Comparison of ENCODE assay signal across 1 cellular context in the genomic region with DNA sequence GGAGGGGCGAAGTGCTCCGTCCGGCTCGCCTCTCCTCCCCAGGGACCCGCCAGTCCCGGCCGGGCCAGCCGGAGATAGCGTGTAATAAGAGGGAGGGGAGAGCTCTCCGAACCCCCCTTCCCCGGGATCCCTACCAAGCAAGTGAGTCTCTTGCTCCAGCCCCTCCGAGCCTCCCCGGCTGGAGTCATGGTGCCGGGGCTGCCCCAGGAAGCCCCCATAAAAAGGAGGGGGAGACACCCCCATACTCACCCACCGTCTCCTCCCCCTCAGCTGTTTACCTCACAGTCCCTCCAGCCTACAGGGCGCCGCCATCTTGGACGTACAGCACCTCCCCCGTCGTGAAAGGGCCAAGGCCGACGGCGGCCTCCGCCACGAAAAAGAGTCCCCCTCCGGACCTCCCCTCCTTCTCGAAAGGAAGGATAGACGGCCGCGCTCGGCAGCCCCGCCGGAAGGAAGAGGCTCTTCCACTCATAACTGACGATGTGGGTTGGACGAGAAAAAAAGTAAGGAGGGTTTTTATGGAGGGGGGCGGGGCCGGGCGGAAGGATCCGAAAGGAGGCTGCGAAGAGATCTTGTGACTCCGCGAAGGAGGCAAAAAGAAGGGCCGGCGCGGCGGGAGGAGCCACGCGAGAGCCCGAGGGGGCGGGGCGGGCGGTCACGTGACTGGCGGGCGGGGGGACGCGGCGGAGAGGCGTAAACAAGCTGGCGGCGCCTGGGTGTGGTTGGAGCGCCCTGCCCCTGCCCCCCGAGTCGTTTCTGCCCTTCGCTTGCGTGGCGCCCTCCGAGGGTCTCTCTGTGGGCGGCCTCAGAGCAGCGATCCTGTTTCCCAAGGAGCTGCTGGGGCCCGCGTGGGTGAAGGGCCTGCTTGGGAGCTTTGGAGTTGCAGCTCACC.
TF ChIP-seq lines count a peak whose summit lies in the region.

A gene (minus strand): TSS at position 323 of the 892 bp plus-strand sequence. CDS start 15,744 bp downstream, outside the sequence.

TF ChIP-seq in HEK293, 187 proteins besides CTCF, POLR2A, EP300 and RAD21 (continued from another document and continues in another):
- TF ChIP-seq ZFP41 (tag by site-specific recombination; IDR thresholded peaks at IDR 0.05; ENCODE audit: borderline replicate concordance) (0 out of 2 replicates have a peak, but pooled peaks have one; percentile 26), ZNF184 (tag by site-specific recombination; IDR thresholded peaks at IDR 0.05) (peak; percentile 85; the same call in 1 of the 2 replicates), ZNF843 (tag by site-specific recombination; IDR thresholded peaks at IDR 0.05) (peak; percentile 67), KLF9 (tag by site-specific recombination; IDR thresholded peaks at IDR 0.05; ENCODE audit: low read depth) (peak; percentile 100), ZBTB48 (tag by site-specific recombination; IDR thresholded peaks at IDR 0.05) (no peak; the same call in none of the 2 replicates), KLF10 (tag by site-specific recombination; IDR thresholded peaks at IDR 0.05) (peak; percentile 97), KLF16 (tag by site-specific recombination; IDR thresholded peaks at IDR 0.05) (peak; percentile 100), ZNF211 (tag by site-specific recombination; IDR thresholded peaks at IDR 0.05; ENCODE audit: low read depth) (no peak), ZNF501 (tag by site-specific recombination; IDR thresholded peaks at IDR 0.05) (peak; percentile 98; the same call in 1 of the 2 replicates), ZNF335 (tag by site-specific recombination; conservative IDR thresholded peaks at IDR 0.05) (0 out of 2 replicates have a peak, but pooled peaks have one; percentile 50), ZNF266 (tag by site-specific recombination; IDR thresholded peaks at IDR 0.05; ENCODE audit: low read depth) (no peak), ZFHX2 (tag by site-specific recombination; conservative IDR thresholded peaks at IDR 0.05) (peak; percentile 91), MYNN (tag by site-specific recombination; IDR thresholded peaks at IDR 0.05; ENCODE audit: borderline replicate concordance) (no peak), FEZF1 (tag by site-specific recombination; IDR thresholded peaks at IDR 0.05) (peak; percentile 48), HOXA7 (CRISPR knock-in tag; IDR thresholded peaks at IDR 0.05; ENCODE audit: borderline replicate concordance) (no peak), ZBTB17 (tag by site-specific recombination; IDR thresholded peaks at IDR 0.05) (peak; percentile 85), ZFP69B (tag by site-specific recombination; IDR thresholded peaks at IDR 0.05) (peak; percentile 61), ZNF76 (tag by site-specific recombination; IDR thresholded peaks at IDR 0.05; ENCODE audit: borderline replicate concordance, low read depth) (peak; percentile 89), ZNF37A (tag by site-specific recombination; IDR thresholded peaks at IDR 0.05) (no peak), SCRT1 (tag by site-specific recombination; IDR thresholded peaks at IDR 0.05; ENCODE audit: borderline replicate concordance) (0 out of 2 replicates have a peak, but pooled peaks have one; percentile 17), ZNF791 (tag by site-specific recombination; IDR thresholded peaks at IDR 0.05) (no peak), MZF1 (tag by site-specific recombination; IDR thresholded peaks at IDR 0.05; ENCODE audit: borderline replicate concordance) (0 out of 2 replicates have a peak, but pooled peaks have one; percentile 51)
- TF ChIP-seq, protein P1, sequence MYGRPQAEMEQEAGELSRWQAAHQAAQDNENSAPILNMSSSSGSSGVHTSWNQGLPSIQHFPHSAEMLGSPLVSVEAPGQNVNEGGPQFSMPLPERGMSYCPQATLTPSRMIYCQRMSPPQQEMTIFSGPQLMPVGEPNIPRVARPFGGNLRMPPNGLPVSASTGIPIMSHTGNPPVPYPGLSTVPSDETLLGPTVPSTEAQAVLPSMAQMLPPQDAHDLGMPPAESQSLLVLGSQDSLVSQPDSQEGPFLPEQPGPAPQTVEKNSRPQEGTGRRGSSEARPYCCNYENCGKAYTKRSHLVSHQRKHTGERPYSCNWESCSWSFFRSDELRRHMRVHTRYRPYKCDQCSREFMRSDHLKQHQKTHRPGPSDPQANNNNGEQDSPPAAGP (tag by site-specific recombination; IDR thresholded peaks at IDR 0.05), result peak; percentile 99
- TF ChIP-seq, protein P2, sequence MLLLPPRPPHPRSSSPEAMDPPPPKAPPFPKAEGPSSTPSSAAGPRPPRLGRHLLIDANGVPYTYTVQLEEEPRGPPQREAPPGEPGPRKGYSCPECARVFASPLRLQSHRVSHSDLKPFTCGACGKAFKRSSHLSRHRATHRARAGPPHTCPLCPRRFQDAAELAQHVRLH (tag by site-specific recombination; IDR thresholded peaks at IDR 0.05), result peak; percentile 87
- TF ChIP-seq, protein P3, sequence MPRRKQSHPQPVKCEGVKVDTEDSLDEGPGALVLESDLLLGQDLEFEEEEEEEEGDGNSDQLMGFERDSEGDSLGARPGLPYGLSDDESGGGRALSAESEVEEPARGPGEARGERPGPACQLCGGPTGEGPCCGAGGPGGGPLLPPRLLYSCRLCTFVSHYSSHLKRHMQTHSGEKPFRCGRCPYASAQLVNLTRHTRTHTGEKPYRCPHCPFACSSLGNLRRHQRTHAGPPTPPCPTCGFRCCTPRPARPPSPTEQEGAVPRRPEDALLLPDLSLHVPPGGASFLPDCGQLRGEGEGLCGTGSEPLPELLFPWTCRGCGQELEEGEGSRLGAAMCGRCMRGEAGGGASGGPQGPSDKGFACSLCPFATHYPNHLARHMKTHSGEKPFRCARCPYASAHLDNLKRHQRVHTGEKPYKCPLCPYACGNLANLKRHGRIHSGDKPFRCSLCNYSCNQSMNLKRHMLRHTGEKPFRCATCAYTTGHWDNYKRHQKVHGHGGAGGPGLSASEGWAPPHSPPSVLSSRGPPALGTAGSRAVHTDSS (tag by site-specific recombination; IDR thresholded peaks at IDR 0.05), result 0 out of 2 replicates have a peak, but pooled peaks have one; percentile 35
- TF ChIP-seq, protein P4, sequence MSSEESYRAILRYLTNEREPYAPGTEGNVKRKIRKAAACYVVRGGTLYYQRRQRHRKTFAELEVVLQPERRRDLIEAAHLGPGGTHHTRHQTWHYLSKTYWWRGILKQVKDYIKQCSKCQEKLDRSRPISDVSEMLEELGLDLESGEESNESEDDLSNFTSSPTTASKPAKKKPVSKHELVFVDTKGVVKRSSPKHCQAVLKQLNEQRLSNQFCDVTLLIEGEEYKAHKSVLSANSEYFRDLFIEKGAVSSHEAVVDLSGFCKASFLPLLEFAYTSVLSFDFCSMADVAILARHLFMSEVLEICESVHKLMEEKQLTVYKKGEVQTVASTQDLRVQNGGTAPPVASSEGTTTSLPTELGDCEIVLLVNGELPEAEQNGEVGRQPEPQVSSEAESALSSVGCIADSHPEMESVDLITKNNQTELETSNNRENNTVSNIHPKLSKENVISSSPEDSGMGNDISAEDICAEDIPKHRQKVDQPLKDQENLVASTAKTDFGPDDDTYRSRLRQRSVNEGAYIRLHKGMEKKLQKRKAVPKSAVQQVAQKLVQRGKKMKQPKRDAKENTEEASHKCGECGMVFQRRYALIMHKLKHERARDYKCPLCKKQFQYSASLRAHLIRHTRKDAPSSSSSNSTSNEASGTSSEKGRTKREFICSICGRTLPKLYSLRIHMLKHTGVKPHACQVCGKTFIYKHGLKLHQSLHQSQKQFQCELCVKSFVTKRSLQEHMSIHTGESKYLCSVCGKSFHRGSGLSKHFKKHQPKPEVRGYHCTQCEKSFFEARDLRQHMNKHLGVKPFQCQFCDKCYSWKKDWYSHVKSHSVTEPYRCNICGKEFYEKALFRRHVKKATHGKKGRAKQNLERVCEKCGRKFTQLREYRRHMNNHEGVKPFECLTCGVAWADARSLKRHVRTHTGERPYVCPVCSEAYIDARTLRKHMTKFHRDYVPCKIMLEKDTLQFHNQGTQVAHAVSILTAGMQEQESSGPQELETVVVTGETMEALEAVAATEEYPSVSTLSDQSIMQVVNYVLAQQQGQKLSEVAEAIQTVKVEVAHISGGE (tag by site-specific recombination; conservative IDR thresholded peaks at IDR 0.05; ENCODE audit: low read depth), result peak; percentile 57; the same call in 1 of the 2 replicates
- TF ChIP-seq, protein P5, sequence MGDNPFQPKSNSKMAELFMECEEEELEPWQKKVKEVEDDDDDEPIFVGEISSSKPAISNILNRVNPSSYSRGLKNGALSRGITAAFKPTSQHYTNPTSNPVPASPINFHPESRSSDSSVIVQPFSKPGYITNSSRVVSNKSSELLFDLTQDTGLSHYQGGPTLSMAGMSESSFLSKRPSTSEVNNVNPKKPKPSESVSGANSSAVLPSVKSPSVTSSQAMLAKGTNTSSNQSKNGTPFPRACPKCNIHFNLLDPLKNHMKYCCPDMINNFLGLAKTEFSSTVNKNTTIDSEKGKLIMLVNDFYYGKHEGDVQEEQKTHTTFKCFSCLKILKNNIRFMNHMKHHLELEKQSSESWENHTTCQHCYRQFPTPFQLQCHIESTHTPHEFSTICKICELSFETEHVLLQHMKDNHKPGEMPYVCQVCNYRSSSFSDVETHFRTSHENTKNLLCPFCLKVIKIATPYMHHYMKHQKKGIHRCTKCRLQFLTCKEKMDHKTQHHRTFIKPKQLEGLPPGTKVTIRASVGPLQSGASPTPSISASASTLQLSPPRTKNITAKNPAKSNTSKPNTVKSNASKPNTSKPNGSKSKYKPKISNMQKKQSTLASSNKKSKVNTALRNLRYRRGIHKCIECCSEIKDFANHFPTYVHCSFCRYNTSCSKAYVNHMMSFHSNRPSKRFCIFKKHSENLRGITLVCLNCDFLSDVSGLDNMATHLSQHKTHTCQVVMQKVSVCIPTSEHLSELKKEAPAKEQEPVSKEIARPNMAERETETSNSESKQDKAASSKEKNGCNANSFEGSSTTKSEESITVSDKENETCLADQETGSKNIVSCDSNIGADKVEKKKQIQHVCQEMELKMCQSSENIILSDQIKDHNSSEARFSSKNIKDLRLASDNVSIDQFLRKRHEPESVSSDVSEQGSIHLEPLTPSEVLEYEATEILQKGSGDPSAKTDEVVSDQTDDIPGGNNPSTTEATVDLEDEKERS (tag by site-specific recombination; IDR thresholded peaks at IDR 0.05), result peak; percentile 79; the same call in 1 of the 2 replicates
- TF ChIP-seq, protein P6, sequence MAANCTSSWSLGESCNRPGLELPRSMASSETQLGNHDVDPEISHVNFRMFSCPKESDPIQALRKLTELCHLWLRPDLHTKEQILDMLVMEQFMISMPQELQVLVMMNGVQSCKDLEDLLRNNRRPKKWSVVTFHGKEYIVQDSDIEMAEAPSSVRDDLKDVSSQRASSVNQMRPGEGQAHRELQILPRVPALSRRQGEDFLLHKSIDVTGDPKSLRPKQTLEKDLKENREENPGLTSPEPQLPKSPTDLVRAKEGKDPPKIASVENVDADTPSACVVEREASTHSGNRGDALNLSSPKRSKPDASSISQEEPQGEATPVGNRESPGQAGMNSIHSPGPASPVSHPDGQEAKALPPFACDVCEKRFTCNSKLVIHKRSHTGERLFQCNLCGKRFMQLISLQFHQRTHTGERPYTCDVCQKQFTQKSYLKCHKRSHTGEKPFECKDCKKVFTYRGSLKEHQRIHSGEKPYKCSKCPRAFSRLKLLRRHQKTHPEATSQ (tag by site-specific recombination; IDR thresholded peaks at IDR 0.05), result peak; percentile 86
- TF ChIP-seq, protein P7, sequence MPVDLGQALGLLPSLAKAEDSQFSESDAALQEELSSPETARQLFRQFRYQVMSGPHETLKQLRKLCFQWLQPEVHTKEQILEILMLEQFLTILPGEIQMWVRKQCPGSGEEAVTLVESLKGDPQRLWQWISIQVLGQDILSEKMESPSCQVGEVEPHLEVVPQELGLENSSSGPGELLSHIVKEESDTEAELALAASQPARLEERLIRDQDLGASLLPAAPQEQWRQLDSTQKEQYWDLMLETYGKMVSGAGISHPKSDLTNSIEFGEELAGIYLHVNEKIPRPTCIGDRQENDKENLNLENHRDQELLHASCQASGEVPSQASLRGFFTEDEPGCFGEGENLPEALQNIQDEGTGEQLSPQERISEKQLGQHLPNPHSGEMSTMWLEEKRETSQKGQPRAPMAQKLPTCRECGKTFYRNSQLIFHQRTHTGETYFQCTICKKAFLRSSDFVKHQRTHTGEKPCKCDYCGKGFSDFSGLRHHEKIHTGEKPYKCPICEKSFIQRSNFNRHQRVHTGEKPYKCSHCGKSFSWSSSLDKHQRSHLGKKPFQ (tag by site-specific recombination; IDR thresholded peaks at IDR 0.05), result peak; percentile 61; the same call in 1 of the 2 replicates
- TF ChIP-seq, protein P8, sequence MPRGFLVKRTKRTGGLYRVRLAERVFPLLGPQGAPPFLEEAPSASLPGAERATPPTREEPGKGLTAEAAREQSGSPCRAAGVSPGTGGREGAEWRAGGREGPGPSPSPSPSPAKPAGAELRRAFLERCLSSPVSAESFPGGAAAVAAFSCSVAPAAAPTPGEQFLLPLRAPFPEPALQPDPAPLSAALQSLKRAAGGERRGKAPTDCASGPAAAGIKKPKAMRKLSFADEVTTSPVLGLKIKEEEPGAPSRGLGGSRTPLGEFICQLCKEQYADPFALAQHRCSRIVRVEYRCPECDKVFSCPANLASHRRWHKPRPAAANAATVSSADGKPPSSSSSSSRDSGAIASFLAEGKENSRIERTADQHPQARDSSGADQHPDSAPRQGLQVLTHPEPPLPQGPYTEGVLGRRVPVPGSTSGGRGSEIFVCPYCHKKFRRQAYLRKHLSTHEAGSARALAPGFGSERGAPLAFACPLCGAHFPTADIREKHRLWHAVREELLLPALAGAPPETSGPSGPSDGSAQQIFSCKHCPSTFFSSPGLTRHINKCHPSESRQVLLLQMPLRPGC (tag by site-specific recombination; IDR thresholded peaks at IDR 0.05), result peak; percentile 94
